17 cellular contexts compared by ENCODE assay signal in the genomic region with DNA sequence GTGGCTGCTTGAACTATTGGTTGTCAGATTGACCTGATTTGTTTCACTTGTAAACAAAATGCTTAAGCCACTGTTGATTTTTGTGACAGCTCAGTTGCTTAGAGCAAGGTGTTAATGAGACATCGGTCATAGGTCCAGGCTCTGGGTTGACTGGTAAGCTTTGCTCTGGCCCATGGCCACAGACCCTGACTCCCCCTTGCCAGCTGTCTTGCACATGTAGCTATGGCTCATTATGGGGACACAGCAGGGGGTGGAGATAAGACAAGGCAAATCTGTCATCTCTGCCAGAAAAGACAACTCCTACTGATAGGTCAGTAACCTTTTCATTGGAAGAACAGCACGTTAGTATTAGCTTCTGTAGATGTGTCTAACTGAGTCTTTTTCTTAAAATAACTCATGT.
A peak's percentile ranks its signal among the peaks of the same experiment; 100 is the strongest.
DNase-seq lines count a peak whose midpoint lies in the region; ATAC-seq, FAIRE-seq and TF ChIP-seq lines count a peak whose summit lies in the region.
"Had no signal": no experiment of that assay in that cellular context is flagged by ENCODE, and none has a peak within 500 bp of the region (broad histone marks: within the 10 kb centered on the region; RNA-seq: fewer than 3 reads in every experiment).

No MANE protein-coding gene starts in this region.

- H3K27ac Mint-ChIP-seq in progenitor cell of endocrine pancreas, result peak overlapping the region; percentile 48
- H3K27ac Mint-ChIP-seq: stimulated activated effector memory CD8-positive, alpha-beta T cell treated with anti-CD3 and anti-CD28 coated beads, Interleukin-12 subunit alpha, Interleukin-12 subunit beta, amount 100 ng/mL, for 72 hours had no signal

- H3K27ac ChIP-seq in brain microvascular endothelial cell, result no peak overlapping the region
- H3K27ac ChIP-seq: colonic mucosa had no signal

- no peaks in the 10 kb centered on the region for H3K27me3 Mint-ChIP-seq in progenitor cell of endocrine pancreas

- no peaks in the 10 kb centered on the region for H3K27me3 ChIP-seq in brain microvascular endothelial cell (replicated peaks)
- H3K27me3 ChIP-seq: colonic mucosa had no signal

- H3K4me1 Mint-ChIP-seq in progenitor cell of endocrine pancreas (ENCODE audit: low read depth), result peaks cover 45% of the 10 kb centered on the region

- no peaks in the 10 kb centered on the region for H3K36me3 ChIP-seq in brain microvascular endothelial cell (replicated peaks)
- H3K36me3 ChIP-seq: colonic mucosa, HAP-1 had no signal

- peaks cover 13% of the 10 kb centered on the region for H3K36me3 Mint-ChIP-seq in progenitor cell of endocrine pancreas (ENCODE audit: insufficient read depth)
- H3K36me3 Mint-ChIP-seq: stimulated activated effector memory CD8-positive, alpha-beta T cell treated with anti-CD3 and anti-CD28 coated beads, Interleukin-12 subunit alpha, Interleukin-12 subunit beta, amount 100 ng/mL, for 72 hours had no signal

- no peak for ATAC-seq in HG03135 (IDR thresholded peaks at IDR 0.05; ENCODE audit: unreplicated experiment)
- ATAC-seq: stimulated activated effector memory CD8-positive, alpha-beta T cell treated with anti-CD3 and anti-CD28 coated beads, Interleukin-12 subunit alpha, Interleukin-12 subunit beta, amount 100 ng/mL, for 72 hours had no signal

- in situ Hi-C loops in brain microvascular endothelial cell (cut with HindIII; ENCODE audit: low pct_ligation_motif_present, low sequenced_read_pairs), result no loop called here

- DNase-seq in H54 (ENCODE audit: insufficient read length, low spot score) (no peak), NCI-H524 (lab: John Stamatoyannopoulos, UW) (peak; percentile 4 to 48), brain microvascular endothelial cell (peak; percentile 73), progenitor cell of endocrine pancreas (ENCODE audit: low spot score, unreplicated experiment) (no peak), GF-D8 (lab: John Stamatoyannopoulos, UW) (no peak)
- no peak for DNase-seq in activated effector memory CD4-positive, alpha-beta T cell treated with anti-CD3 and anti-CD28 coated beads, Interleukin-2, amount 50 U/mL, for 16 hours
- DNase-seq: activated naive CD4-positive, alpha-beta T cell treated with Interleukin-2 at 50 U/mL for 16 hours; Caco-2; colonic mucosa; KG1; NCI-H446 had no signal

- no peak for TF ChIP-seq POLR2A in H54 (IDR thresholded peaks at IDR 0.05; ENCODE audit: low read depth, low read length)

- peak; percentile 96 for FAIRE-seq in H54 (lab: Jason Lieb, UNC)
- FAIRE-seq: GM19239, keratinocyte had no signal

- H3K9me3 Mint-ChIP-seq in progenitor cell of endocrine pancreas (ENCODE audit: low read depth), result peaks cover 7% of the 10 kb centered on the region
- H3K9me3 Mint-ChIP-seq: neural crest cell had no signal

- no peak for TF ChIP-seq CTCF in brain microvascular endothelial cell (IDR thresholded peaks at IDR 0.05; ENCODE audit: low read depth, low read length, missing control alignments)
- TF ChIP-seq CTCF in progenitor cell of endocrine pancreas (IDR thresholded peaks at IDR 0.05; ENCODE audit: unreplicated experiment), result no peak

- no peak overlapping the region for H3K4me3 ChIP-seq in brain microvascular endothelial cell (ENCODE audit: low read depth, low read length)
- H3K4me3 ChIP-seq: colonic mucosa, HAP-1 had no signal

- no peak overlapping the region for H3K4me3 Mint-ChIP-seq in progenitor cell of endocrine pancreas (ENCODE audit: low read depth)
- H3K4me3 Mint-ChIP-seq: neural crest cell; stimulated activated effector memory CD8-positive, alpha-beta T cell treated with anti-CD3 and anti-CD28 coated beads, Interleukin-12 subunit alpha, Interleukin-12 subunit beta, amount 100 ng/mL, for 72 hours had no signal

Comparison
In these comparisons a context has a peak if more than half of its experiments do, and no peak if none do; other contexts are left out.
1. DNase-seq: peak in NCI-H524 (2 of 2) and brain microvascular endothelial cell (single experiment); none in H54 (single experiment), progenitor cell of endocrine pancreas (single experiment), activated effector memory CD4-positive, alpha-beta T cell treated with anti-CD3 and anti-CD28 coated beads, Interleukin-2, amount 50 U/mL, for 16 hours (single experiment) and GF-D8 (single experiment).